Comparison of ENCODE assay signal across 15 cellular contexts in the genomic region with DNA sequence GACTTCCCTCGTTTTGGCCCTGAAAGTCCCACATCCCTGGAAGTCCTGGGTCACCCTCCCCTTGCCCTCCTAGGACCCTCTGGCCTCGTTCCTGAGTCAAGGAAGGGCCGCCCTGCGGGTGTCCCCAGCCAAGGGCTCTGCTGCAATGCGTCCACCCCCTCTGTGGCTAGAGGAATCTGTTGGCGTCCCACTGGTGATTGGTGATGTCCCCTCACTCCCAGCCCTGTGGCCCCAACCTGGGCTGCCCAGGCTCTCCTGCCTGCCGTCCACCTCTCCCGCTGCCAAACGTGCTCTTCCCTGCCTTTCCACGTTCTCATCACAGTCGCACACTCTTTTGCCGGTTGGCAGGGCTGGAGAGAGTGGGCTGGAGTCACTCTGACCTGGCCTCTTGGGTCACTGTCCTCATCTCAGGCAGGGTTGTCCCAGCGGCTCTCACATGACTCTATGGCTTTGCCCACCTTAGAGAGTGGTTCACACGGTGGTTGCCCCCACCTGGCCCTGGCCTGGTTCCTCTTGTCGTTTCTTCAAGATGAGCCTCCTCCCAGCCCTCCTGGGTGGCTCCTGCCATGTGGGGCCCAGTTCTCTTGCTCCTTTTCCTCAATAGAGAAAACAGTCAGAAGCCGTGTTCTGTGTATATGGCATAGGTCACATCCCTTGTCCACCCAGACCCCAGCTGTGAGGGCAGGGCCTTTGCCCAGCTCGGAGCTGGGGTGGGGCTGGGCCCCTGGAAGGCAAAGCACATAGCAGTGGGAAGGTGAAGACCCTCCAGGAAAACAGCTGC.
DNase-seq lines count a peak whose midpoint lies in the region; ATAC-seq and TF ChIP-seq lines count a peak whose summit lies in the region.
"Had no signal": no experiment of that assay in that cellular context is flagged by ENCODE, and none has a peak within 500 bp of the region (broad histone marks: within the 10 kb centered on the region; RNA-seq: fewer than 3 reads in every experiment).

No MANE protein-coding gene starts in this region.

- H3K36me3 Mint-ChIP-seq in CD8-positive, alpha-beta T cell: no peaks in the 10 kb centered on the region

- TF ChIP-seq POLR2A in lower leg skin (IDR thresholded peaks at IDR 0.05): no peak

- POLR2A ChIA-PET in CD8-positive, alpha-beta T cell (lab: Charles Lee): no interaction called here

- H3K4me1 Mint-ChIP-seq in CD8-positive, alpha-beta T cell (ENCODE audit: low read depth): peaks cover 29% of the 10 kb centered on the region

- H3K36me3 ChIP-seq in BLaER1 (no peaks in the 10 kb centered on the region), OCI-LY3 (replicated peaks; ENCODE audit: low read depth, low read length) (no peaks in the 10 kb centered on the region)
- H3K36me3 ChIP-seq in CD8-positive, alpha-beta T cell (ENCODE audit: insufficient read depth, low read length): no peaks in the 10 kb centered on the region
- H3K36me3 ChIP-seq: HAP-1, MG63, neutrophil, SJSA1 had no signal

- intact Hi-C loops in CD8-positive, alpha-beta T cell (cut with DNase I, micrococcal nuclease): no loop called here
- intact Hi-C loops in lower leg skin (cut with DNase I; ENCODE audit: low total_unique reads): no loop called here
- intact Hi-C loops in left colon (cut with DNase I, micrococcal nuclease): no loop called here

- H3K27ac Mint-ChIP-seq in CD8-positive, alpha-beta T cell: no peak overlapping the region

- H3K9ac ChIP-seq in BLaER1: peak overlapping the region; percentile 65; the same call in 1 of the 2 replicates
- H3K9ac ChIP-seq in OCI-LY3 (ENCODE audit: low read length): no peak overlapping the region

- peaks cover 19% of the 10 kb centered on the region for H3K27me3 ChIP-seq in BLaER1
- H3K27me3 ChIP-seq in CD8-positive, alpha-beta T cell (ENCODE audit: insufficient read depth, low read length): no peaks in the 10 kb centered on the region
- H3K27me3 ChIP-seq in OCI-LY3 (ENCODE audit: low read depth, low read length): peaks cover 11% of the 10 kb centered on the region
- H3K27me3 ChIP-seq: MG63, SJSA1 had no signal

- H2AFZ ChIP-seq in OCI-LY3 (ENCODE audit: low read depth, low read length): no peak overlapping the region

- H3K9me3 ChIP-seq in BLaER1 (no peaks in the 10 kb centered on the region), OCI-LY3 (ENCODE audit: insufficient read depth, low read length) (no peaks in the 10 kb centered on the region)
- no peaks in the 10 kb centered on the region for H3K9me3 ChIP-seq in CD8-positive, alpha-beta T cell (ENCODE audit: low read length)
- H3K9me3 ChIP-seq: HAP-1, MG63, neutrophil, SJSA1 had no signal

- WGBS in lower leg skin, 2 donors: 90 to 91% methylated on average over 17 of the region's 17 CpGs

- no peaks in the 10 kb centered on the region for H3K27me3 Mint-ChIP-seq in CD8-positive, alpha-beta T cell (ENCODE audit: low read depth)

- ATAC-seq in CD8-positive, alpha-beta T cell: no peak
- ATAC-seq in GM18517 (IDR thresholded peaks at IDR 0.05; ENCODE audit: unreplicated experiment) (no peak), HG02885 (IDR thresholded peaks at IDR 0.05; ENCODE audit: poor library complexity, unreplicated experiment) (no peak), left colon (no peak)

- H3K79me2 ChIP-seq in OCI-LY3 (ENCODE audit: low read length): no peaks in the 10 kb centered on the region

- H3K4me2 ChIP-seq in BLaER1: peak overlapping the region; percentile 97
- H3K4me2 ChIP-seq in OCI-LY3 (ENCODE audit: low read length): peak overlapping the region; percentile 64

- peaks cover 60% of the 10 kb centered on the region for H3K4me1 ChIP-seq in BLaER1
- peaks cover 35% of the 10 kb centered on the region for H3K4me1 ChIP-seq in CD8-positive, alpha-beta T cell (ENCODE audit: insufficient read depth, low read length)
- peaks cover 21% of the 10 kb centered on the region for H3K4me1 ChIP-seq in OCI-LY3 (ENCODE audit: low read length)

- CTCF ChIA-PET in CD8-positive, alpha-beta T cell (lab: Charles Lee): interaction anchor here (1.1 to 1.8 kb wide), 4 partner anchors 10 to 188 kb away, joined by 3 to 8 read pairs (median 6); no protein-coding TSS in a partner anchor

- H3K4me3 ChIP-seq in BLaER1 (peak overlapping the region; percentile 52), OCI-LY3 (ENCODE audit: low read length) (peak overlapping the region; percentile 36), lower leg skin (ENCODE audit: low read depth, poor library complexity, severe bottlenecking) (no peak overlapping the region)
- H3K4me3 ChIP-seq in CD8-positive, alpha-beta T cell (ENCODE audit: low read depth, low read length): no peak overlapping the region
- H3K4me3 ChIP-seq: HAP-1, MG63, SJSA1 had no signal

- H3K4me3 Mint-ChIP-seq in CD8-positive, alpha-beta T cell: peak overlapping the region; percentile 71

- H4K20me1 ChIP-seq in BLaER1 (no peaks in the 10 kb centered on the region), OCI-LY3 (ENCODE audit: insufficient read depth, low read length) (no peaks in the 10 kb centered on the region)

- peak in 2 of 7 experiments; percentile 10 to 47 for DNase-seq in CD8-positive, alpha-beta T cell
- DNase-seq in lower leg skin (ENCODE audit: low spot score in 2 of 2) (peak; percentile 13 to 81), left colon (no peak), NCI-H2196 treated with DMSO at 0.1 percent for 48 hours (lab: John Stamatoyannopoulos, UW; ENCODE audit: unreplicated experiment) (no peak)
- DNase-seq: amniotic stem cell; effector CD4-positive, alpha-beta T cell; MG63; NCI-H526 had no signal

- H3K27ac ChIP-seq in BLaER1 (peak overlapping the region; percentile 68), OCI-LY3 (ENCODE audit: low read length) (no peak overlapping the region)
- H3K27ac ChIP-seq in CD8-positive, alpha-beta T cell (ENCODE audit: low read depth, low read length): no peak overlapping the region
- H3K27ac ChIP-seq: neutrophil had no signal

- H3K9me3 Mint-ChIP-seq in CD8-positive, alpha-beta T cell: no peaks in the 10 kb centered on the region

- no peak for TF ChIP-seq CTCF in CD8-positive, alpha-beta T cell (IDR thresholded peaks at IDR 0.05)
- no peak for TF ChIP-seq CTCF in OCI-LY3 (IDR thresholded peaks at IDR 0.05; ENCODE audit: low read depth, low read length)
- TF ChIP-seq CTCF in lower leg skin (IDR thresholded peaks at IDR 0.05): no peak

Comparison
In these comparisons a context has a peak if more than half of its experiments do, and no peak if none do; other contexts are left out.
1. H3K4me3 ChIP-seq: peak in BLaER1 (single experiment) and OCI-LY3 (single experiment); none in CD8-positive, alpha-beta T cell (single experiment) and lower leg skin (single experiment).
2. DNase-seq: peak in lower leg skin (2 of 2); none in left colon (0 of 2) and NCI-H2196 treated with DMSO at 0.1 percent for 48 hours (single experiment).